ENCODE assay signal across 2 cellular contexts in the genomic region with DNA sequence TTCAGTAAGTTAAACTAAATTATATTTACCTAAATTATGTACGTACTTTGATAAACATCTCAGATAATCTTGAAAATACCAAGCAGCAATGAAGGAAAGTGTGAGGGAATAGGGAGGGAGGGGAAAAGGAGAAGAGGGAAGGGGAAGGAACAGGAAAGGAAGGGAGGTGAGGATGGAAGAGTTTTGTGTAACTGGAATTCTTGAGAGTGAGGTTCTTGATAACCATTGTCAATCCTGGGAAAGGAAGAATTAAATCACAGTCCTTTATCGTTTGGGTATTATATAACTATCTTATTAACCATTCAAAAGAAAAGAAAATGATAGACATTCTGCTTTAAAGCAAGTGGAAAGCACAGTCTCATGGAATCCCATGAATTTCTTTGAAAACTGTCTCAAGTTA.
TF ChIP-seq lines count a peak whose summit lies in the region.

No MANE protein-coding gene starts in this region.

TF ChIP-seq in HepG2, 621 proteins besides CTCF, POLR2A, EP300 and RAD21:
- TF ChIP-seq HNRNPK (IDR thresholded peaks at IDR 0.05; ENCODE audit: low read depth, low read length, poor library complexity, severe bottlenecking) (peak; percentile 91), ZNF367 (CRISPR knock-in tag; IDR thresholded peaks at IDR 0.05; ENCODE audit: borderline replicate concordance) (no peak)

TF ChIP-seq in K562, 482 proteins besides CTCF, POLR2A, EP300 and RAD21:
- TF ChIP-seq POLR2B (IDR thresholded peaks at IDR 0.05; ENCODE audit: low read depth, partially characterized antibody) (no peak), PCBP2 (IDR thresholded peaks at IDR 0.05; ENCODE audit: low read depth, low read length, poor library complexity, severe bottlenecking) (peak; percentile 47), NR3C1 (CRISPR knock-in tag; IDR thresholded peaks at IDR 0.05) (no peak), HEY1 (CRISPR knock-in tag; IDR thresholded peaks at IDR 0.05; ENCODE audit: borderline replicate concordance) (no peak)
- TF ChIP-seq, protein P1, sequence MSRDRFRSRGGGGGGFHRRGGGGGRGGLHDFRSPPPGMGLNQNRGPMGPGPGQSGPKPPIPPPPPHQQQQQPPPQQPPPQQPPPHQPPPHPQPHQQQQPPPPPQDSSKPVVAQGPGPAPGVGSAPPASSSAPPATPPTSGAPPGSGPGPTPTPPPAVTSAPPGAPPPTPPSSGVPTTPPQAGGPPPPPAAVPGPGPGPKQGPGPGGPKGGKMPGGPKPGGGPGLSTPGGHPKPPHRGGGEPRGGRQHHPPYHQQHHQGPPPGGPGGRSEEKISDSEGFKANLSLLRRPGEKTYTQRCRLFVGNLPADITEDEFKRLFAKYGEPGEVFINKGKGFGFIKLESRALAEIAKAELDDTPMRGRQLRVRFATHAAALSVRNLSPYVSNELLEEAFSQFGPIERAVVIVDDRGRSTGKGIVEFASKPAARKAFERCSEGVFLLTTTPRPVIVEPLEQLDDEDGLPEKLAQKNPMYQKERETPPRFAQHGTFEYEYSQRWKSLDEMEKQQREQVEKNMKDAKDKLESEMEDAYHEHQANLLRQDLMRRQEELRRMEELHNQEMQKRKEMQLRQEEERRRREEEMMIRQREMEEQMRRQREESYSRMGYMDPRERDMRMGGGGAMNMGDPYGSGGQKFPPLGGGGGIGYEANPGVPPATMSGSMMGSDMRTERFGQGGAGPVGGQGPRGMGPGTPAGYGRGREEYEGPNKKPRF (IDR thresholded peaks at IDR 0.05; ENCODE audit: low read depth, low read length): no peak
- TF ChIP-seq, protein P2, sequence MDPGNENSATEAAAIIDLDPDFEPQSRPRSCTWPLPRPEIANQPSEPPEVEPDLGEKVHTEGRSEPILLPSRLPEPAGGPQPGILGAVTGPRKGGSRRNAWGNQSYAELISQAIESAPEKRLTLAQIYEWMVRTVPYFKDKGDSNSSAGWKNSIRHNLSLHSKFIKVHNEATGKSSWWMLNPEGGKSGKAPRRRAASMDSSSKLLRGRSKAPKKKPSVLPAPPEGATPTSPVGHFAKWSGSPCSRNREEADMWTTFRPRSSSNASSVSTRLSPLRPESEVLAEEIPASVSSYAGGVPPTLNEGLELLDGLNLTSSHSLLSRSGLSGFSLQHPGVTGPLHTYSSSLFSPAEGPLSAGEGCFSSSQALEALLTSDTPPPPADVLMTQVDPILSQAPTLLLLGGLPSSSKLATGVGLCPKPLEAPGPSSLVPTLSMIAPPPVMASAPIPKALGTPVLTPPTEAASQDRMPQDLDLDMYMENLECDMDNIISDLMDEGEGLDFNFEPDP (CRISPR knock-in tag; IDR thresholded peaks at IDR 0.05): no peak
